Comparison of ENCODE assay signal across 1 cellular context in the genomic region with DNA sequence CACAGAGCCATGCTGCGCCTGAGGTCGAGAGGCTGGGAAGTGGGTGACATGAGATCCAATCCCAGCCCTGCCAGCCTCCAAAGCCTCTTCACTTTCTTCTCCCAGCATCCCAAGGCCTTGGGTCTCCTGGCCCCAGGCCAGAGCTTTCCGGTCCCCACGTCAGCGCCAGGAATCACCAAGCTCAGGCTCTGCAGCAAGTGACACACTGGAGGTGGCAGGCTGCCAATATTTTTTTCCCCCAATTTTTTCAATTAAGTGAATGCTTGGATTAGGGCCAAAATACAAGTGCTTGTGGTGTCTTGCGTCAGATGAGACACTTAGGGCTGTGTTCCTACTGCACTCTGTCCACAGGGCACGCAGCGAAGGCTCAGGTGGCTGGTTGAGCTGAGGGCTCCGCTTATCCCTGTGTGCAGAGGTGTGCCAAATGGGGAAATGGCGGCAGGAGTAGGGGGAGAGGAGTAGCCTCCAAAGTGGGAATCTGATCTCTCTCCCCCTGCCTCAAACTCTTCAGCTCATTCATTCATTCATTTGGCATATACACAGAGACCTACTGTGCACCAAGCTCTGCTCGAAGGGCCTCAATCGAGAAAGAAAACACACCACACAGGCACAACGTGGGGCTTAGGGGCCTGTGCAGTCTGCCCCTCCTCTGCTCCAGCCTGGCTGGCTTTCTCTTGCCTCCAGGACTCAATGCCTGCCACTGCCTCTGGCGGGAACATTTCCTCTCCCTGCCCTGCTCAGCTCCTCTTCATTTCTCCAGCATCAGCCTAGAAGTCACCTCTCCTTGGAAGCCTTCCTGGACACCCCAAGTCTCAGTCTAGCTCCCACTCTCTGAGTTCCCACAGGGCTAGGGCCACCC.
TF ChIP-seq lines count a peak whose summit lies in the region.

No MANE protein-coding gene starts in this region.

TF ChIP-seq in K562, 482 proteins besides CTCF, POLR2A, EP300 and RAD21 (continued from another document and continues in another):
- TF ChIP-seq, protein P1, sequence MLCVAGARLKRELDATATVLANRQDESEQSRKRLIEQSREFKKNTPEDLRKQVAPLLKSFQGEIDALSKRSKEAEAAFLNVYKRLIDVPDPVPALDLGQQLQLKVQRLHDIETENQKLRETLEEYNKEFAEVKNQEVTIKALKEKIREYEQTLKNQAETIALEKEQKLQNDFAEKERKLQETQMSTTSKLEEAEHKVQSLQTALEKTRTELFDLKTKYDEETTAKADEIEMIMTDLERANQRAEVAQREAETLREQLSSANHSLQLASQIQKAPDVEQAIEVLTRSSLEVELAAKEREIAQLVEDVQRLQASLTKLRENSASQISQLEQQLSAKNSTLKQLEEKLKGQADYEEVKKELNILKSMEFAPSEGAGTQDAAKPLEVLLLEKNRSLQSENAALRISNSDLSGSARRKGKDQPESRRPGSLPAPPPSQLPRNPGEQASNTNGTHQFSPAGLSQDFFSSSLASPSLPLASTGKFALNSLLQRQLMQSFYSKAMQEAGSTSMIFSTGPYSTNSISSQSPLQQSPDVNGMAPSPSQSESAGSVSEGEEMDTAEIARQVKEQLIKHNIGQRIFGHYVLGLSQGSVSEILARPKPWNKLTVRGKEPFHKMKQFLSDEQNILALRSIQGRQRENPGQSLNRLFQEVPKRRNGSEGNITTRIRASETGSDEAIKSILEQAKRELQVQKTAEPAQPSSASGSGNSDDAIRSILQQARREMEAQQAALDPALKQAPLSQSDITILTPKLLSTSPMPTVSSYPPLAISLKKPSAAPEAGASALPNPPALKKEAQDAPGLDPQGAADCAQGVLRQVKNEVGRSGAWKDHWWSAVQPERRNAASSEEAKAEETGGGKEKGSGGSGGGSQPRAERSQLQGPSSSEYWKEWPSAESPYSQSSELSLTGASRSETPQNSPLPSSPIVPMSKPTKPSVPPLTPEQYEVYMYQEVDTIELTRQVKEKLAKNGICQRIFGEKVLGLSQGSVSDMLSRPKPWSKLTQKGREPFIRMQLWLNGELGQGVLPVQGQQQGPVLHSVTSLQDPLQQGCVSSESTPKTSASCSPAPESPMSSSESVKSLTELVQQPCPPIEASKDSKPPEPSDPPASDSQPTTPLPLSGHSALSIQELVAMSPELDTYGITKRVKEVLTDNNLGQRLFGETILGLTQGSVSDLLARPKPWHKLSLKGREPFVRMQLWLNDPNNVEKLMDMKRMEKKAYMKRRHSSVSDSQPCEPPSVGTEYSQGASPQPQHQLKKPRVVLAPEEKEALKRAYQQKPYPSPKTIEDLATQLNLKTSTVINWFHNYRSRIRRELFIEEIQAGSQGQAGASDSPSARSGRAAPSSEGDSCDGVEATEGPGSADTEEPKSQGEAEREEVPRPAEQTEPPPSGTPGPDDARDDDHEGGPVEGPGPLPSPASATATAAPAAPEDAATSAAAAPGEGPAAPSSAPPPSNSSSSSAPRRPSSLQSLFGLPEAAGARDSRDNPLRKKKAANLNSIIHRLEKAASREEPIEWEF (CRISPR knock-in tag; IDR thresholded peaks at IDR 0.05): no peak
- TF ChIP-seq ZNF217 (CRISPR knock-in tag; IDR thresholded peaks at IDR 0.05) (no peak), NRF1 (conservative IDR thresholded peaks at IDR 0.05 in 1 of 2, IDR thresholded peaks at IDR 0.05 in 1 of 2) (0 out of 4 replicates have a peak, but pooled peaks of 1 of the 2 experiments have one; percentile 16), HNRNPLL (IDR thresholded peaks at IDR 0.05; ENCODE audit: low read depth, low read length, poor library complexity, severe bottlenecking) (no peak), TCFL5 (CRISPR knock-in tag; conservative IDR thresholded peaks at IDR 0.05) (no peak), KLF10 (CRISPR knock-in tag; IDR thresholded peaks at IDR 0.05) (no peak), FOXJ2 (tag; IDR thresholded peaks at IDR 0.05) (peak; percentile 49; the same call in 1 of the 2 replicates), ZNF77 (CRISPR knock-in tag; IDR thresholded peaks at IDR 0.05) (no peak), BRCA1 (IDR thresholded peaks at IDR 0.05) (no peak), BRCA1 (CRISPR knock-in tag; IDR thresholded peaks at IDR 0.05) (no peak), RFX7 (CRISPR knock-in tag; IDR thresholded peaks at IDR 0.05) (no peak), SMARCA5 (IDR thresholded peaks at IDR 0.05) (no peak), DIDO1 (tag; IDR thresholded peaks at IDR 0.05; ENCODE audit: low read depth) (no peak), CEBPB (tag; IDR thresholded peaks at IDR 0.05) (0 out of 2 replicates have a peak, but pooled peaks have one; percentile 22), HNRNPUL1 (IDR thresholded peaks at IDR 0.05; ENCODE audit: low read length) (no peak), JUND (IDR thresholded peaks at IDR 0.05; ENCODE audit: borderline replicate concordance, low read depth, low read length) (0 out of 2 replicates have a peak, but pooled peaks have one; percentile 15), JUND (tag; IDR thresholded peaks at IDR 0.05; ENCODE audit: borderline replicate concordance, low read depth, low read length) (no peak), ZNF239 (CRISPR knock-in tag; IDR thresholded peaks at IDR 0.05) (no peak), NFYB (IDR thresholded peaks at IDR 0.05; ENCODE audit: extremely low read depth, insufficient read length) (no peak), MYNN (IDR thresholded peaks at IDR 0.05) (no peak), MYNN (CRISPR knock-in tag; IDR thresholded peaks at IDR 0.05) (no peak), XRCC3 (IDR thresholded peaks at IDR 0.05) (no peak), NFIX (CRISPR knock-in tag; IDR thresholded peaks at IDR 0.05; ENCODE audit: low read depth) (peak; percentile 76), CEBPG (CRISPR knock-in tag; IDR thresholded peaks at IDR 0.05) (no peak), CEBPG (tag; conservative IDR thresholded peaks at IDR 0.05 in 1 of 2, IDR thresholded peaks at IDR 0.05 in 1 of 2) (peak; percentile 73 to 74), FOSL1 (tag; conservative IDR thresholded peaks at IDR 0.05) (peak; percentile 37; the same call in 1 of the 2 replicates), ZSCAN29 (IDR thresholded peaks at IDR 0.05) (no peak), CREBBP (IDR thresholded peaks at IDR 0.05; ENCODE audit: low read depth, low read length) (no peak), RBM25 (IDR thresholded peaks at IDR 0.05; ENCODE audit: low read depth, low read length, severe bottlenecking) (no peak), MAFF (IDR thresholded peaks at IDR 0.05; ENCODE audit: low read length) (no peak), SUPT5H (IDR thresholded peaks at IDR 0.05) (no peak), STAT5B (CRISPR knock-in tag; IDR thresholded peaks at IDR 0.05) (no peak), CHD4 (IDR thresholded peaks at IDR 0.05; ENCODE audit: insufficient read depth, insufficient replicate concordance, low read depth, low read length, poor library complexity, severe bottlenecking) (no peak), SIN3A (IDR thresholded peaks at IDR 0.05; ENCODE audit: borderline replicate concordance in 2 of 2, control insufficient read depth in 1 of 2, low read depth in 2 of 2, low read length in 2 of 2) (no peak), HNRNPH1 (optimal IDR thresholded peaks at IDR 0.05; ENCODE audit: low read depth, low read length) (no peak), ATF1 (CRISPR knock-in tag; IDR thresholded peaks at IDR 0.05) (no peak), ATF1 (tag; IDR thresholded peaks at IDR 0.05) (peak; percentile 38)
- TF ChIP-seq, protein P2, sequence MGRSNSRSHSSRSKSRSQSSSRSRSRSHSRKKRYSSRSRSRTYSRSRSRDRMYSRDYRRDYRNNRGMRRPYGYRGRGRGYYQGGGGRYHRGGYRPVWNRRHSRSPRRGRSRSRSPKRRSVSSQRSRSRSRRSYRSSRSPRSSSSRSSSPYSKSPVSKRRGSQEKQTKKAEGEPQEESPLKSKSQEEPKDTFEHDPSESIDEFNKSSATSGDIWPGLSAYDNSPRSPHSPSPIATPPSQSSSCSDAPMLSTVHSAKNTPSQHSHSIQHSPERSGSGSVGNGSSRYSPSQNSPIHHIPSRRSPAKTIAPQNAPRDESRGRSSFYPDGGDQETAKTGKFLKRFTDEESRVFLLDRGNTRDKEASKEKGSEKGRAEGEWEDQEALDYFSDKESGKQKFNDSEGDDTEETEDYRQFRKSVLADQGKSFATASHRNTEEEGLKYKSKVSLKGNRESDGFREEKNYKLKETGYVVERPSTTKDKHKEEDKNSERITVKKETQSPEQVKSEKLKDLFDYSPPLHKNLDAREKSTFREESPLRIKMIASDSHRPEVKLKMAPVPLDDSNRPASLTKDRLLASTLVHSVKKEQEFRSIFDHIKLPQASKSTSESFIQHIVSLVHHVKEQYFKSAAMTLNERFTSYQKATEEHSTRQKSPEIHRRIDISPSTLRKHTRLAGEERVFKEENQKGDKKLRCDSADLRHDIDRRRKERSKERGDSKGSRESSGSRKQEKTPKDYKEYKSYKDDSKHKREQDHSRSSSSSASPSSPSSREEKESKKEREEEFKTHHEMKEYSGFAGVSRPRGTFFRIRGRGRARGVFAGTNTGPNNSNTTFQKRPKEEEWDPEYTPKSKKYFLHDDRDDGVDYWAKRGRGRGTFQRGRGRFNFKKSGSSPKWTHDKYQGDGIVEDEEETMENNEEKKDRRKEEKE (IDR thresholded peaks at IDR 0.05; ENCODE audit: borderline replicate concordance in 1 of 2, control insufficient read depth in 1 of 2, low read depth in 2 of 2, low read length in 1 of 2): no peak
- TF ChIP-seq, protein P3, sequence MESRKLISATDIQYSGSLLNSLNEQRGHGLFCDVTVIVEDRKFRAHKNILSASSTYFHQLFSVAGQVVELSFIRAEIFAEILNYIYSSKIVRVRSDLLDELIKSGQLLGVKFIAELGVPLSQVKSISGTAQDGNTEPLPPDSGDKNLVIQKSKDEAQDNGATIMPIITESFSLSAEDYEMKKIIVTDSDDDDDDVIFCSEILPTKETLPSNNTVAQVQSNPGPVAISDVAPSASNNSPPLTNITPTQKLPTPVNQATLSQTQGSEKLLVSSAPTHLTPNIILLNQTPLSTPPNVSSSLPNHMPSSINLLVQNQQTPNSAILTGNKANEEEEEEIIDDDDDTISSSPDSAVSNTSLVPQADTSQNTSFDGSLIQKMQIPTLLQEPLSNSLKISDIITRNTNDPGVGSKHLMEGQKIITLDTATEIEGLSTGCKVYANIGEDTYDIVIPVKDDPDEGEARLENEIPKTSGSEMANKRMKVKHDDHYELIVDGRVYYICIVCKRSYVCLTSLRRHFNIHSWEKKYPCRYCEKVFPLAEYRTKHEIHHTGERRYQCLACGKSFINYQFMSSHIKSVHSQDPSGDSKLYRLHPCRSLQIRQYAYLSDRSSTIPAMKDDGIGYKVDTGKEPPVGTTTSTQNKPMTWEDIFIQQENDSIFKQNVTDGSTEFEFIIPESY (CRISPR knock-in tag; IDR thresholded peaks at IDR 0.05): no peak
- TF ChIP-seq, protein P4, sequence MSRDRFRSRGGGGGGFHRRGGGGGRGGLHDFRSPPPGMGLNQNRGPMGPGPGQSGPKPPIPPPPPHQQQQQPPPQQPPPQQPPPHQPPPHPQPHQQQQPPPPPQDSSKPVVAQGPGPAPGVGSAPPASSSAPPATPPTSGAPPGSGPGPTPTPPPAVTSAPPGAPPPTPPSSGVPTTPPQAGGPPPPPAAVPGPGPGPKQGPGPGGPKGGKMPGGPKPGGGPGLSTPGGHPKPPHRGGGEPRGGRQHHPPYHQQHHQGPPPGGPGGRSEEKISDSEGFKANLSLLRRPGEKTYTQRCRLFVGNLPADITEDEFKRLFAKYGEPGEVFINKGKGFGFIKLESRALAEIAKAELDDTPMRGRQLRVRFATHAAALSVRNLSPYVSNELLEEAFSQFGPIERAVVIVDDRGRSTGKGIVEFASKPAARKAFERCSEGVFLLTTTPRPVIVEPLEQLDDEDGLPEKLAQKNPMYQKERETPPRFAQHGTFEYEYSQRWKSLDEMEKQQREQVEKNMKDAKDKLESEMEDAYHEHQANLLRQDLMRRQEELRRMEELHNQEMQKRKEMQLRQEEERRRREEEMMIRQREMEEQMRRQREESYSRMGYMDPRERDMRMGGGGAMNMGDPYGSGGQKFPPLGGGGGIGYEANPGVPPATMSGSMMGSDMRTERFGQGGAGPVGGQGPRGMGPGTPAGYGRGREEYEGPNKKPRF (IDR thresholded peaks at IDR 0.05; ENCODE audit: low read depth, low read length): no peak
- TF ChIP-seq, protein P5, sequence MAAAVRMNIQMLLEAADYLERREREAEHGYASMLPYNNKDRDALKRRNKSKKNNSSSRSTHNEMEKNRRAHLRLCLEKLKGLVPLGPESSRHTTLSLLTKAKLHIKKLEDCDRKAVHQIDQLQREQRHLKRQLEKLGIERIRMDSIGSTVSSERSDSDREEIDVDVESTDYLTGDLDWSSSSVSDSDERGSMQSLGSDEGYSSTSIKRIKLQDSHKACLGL (CRISPR knock-in tag; IDR thresholded peaks at IDR 0.05; ENCODE audit: borderline replicate concordance, poor library complexity, severe bottlenecking): no peak
- TF ChIP-seq, protein P6, sequence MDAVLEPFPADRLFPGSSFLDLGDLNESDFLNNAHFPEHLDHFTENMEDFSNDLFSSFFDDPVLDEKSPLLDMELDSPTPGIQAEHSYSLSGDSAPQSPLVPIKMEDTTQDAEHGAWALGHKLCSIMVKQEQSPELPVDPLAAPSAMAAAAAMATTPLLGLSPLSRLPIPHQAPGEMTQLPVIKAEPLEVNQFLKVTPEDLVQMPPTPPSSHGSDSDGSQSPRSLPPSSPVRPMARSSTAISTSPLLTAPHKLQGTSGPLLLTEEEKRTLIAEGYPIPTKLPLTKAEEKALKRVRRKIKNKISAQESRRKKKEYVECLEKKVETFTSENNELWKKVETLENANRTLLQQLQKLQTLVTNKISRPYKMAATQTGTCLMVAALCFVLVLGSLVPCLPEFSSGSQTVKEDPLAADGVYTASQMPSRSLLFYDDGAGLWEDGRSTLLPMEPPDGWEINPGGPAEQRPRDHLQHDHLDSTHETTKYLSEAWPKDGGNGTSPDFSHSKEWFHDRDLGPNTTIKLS (IDR thresholded peaks at IDR 0.05; ENCODE audit: borderline replicate concordance, low read depth): no peak
- TF ChIP-seq, protein P7, sequence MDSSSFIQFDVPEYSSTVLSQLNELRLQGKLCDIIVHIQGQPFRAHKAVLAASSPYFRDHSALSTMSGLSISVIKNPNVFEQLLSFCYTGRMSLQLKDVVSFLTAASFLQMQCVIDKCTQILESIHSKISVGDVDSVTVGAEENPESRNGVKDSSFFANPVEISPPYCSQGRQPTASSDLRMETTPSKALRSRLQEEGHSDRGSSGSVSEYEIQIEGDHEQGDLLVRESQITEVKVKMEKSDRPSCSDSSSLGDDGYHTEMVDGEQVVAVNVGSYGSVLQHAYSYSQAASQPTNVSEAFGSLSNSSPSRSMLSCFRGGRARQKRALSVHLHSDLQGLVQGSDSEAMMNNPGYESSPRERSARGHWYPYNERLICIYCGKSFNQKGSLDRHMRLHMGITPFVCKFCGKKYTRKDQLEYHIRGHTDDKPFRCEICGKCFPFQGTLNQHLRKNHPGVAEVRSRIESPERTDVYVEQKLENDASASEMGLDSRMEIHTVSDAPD (CRISPR knock-in tag; IDR thresholded peaks at IDR 0.05): no peak
- TF ChIP-seq, protein P8, sequence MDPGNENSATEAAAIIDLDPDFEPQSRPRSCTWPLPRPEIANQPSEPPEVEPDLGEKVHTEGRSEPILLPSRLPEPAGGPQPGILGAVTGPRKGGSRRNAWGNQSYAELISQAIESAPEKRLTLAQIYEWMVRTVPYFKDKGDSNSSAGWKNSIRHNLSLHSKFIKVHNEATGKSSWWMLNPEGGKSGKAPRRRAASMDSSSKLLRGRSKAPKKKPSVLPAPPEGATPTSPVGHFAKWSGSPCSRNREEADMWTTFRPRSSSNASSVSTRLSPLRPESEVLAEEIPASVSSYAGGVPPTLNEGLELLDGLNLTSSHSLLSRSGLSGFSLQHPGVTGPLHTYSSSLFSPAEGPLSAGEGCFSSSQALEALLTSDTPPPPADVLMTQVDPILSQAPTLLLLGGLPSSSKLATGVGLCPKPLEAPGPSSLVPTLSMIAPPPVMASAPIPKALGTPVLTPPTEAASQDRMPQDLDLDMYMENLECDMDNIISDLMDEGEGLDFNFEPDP (CRISPR knock-in tag; IDR thresholded peaks at IDR 0.05): no peak
